ENCODE assay signal across 1 cellular context in the genomic region with DNA sequence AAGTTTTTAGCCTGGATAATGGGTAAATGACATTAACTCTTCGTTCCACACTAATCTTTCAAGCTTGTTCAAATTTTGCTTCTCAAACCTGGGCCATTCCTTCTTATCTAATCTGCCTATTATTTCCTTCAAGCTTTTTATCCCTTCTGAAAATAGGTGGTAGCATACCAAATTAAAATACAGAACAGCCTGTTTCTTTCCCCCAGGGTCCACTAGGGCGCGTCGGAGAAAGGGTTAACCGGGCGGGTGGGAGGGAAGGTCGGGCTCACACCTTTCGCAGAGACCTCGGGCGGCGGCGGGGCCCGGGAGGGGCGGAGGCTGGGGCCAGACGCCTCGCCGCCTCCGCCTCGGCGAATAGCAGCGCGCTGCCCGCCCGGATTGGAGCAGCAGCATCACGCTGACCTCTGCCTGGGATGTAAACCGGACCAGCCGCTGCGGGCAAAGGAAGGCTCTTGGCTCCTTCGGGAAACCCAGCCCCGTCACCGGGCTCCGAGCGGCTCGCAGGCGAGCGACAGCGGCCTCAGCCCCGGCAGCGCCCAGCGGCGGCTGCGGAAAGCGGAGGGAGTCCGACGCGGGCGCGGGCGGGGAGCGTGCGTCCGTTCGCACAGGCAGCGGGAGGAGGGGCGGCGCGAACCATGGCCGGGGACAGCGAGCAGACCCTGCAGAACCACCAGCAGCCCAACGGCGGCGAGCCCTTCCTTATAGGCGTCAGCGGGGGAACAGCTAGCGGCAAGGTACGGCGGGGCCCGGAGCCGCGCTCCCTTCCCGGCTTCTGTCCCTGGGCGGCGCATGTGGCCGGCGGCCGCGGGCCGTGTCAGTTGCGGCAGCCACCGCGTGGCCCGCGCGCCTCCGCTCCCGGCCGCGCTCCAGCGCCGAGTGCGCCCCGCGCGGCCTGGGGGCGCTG.
A peak's percentile ranks its signal among the peaks of the same experiment; 100 is the strongest.
TF ChIP-seq lines count a peak whose summit lies in the region.

Gene UCK2 (plus strand): TSS at position 416 of the 904 bp plus-strand sequence. CDS start 220 bp downstream, at position 636.

TF ChIP-seq in K562, 482 proteins besides CTCF, POLR2A, EP300 and RAD21 (continued from another document and continues in another):
- TF ChIP-seq, protein P1, sequence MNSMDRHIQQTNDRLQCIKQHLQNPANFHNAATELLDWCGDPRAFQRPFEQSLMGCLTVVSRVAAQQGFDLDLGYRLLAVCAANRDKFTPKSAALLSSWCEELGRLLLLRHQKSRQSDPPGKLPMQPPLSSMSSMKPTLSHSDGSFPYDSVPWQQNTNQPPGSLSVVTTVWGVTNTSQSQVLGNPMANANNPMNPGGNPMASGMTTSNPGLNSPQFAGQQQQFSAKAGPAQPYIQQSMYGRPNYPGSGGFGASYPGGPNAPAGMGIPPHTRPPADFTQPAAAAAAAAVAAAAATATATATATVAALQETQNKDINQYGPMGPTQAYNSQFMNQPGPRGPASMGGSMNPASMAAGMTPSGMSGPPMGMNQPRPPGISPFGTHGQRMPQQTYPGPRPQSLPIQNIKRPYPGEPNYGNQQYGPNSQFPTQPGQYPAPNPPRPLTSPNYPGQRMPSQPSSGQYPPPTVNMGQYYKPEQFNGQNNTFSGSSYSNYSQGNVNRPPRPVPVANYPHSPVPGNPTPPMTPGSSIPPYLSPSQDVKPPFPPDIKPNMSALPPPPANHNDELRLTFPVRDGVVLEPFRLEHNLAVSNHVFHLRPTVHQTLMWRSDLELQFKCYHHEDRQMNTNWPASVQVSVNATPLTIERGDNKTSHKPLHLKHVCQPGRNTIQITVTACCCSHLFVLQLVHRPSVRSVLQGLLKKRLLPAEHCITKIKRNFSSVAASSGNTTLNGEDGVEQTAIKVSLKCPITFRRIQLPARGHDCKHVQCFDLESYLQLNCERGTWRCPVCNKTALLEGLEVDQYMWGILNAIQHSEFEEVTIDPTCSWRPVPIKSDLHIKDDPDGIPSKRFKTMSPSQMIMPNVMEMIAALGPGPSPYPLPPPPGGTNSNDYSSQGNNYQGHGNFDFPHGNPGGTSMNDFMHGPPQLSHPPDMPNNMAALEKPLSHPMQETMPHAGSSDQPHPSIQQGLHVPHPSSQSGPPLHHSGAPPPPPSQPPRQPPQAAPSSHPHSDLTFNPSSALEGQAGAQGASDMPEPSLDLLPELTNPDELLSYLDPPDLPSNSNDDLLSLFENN (IDR thresholded peaks at IDR 0.05; ENCODE audit: low read depth in 2 of 2, low read length in 2 of 2): no peak
- TF ChIP-seq ZNF586 (CRISPR knock-in tag; conservative IDR thresholded peaks at IDR 0.05) (no peak), ZNF76 (CRISPR knock-in tag; IDR thresholded peaks at IDR 0.05; ENCODE audit: borderline replicate concordance) (0 out of 2 replicates have a peak, but pooled peaks have one; percentile 16), PHB (CRISPR knock-in tag; IDR thresholded peaks at IDR 0.05) (no peak), ZNF695 (CRISPR knock-in tag; IDR thresholded peaks at IDR 0.05) (no peak), ETS2 (tag; IDR thresholded peaks at IDR 0.05; ENCODE audit: borderline replicate concordance, poor library complexity, severe bottlenecking) (no peak), THRAP3 (IDR thresholded peaks at IDR 0.05; ENCODE audit: borderline replicate concordance) (no peak), ZNF408 (CRISPR knock-in tag; IDR thresholded peaks at IDR 0.05; ENCODE audit: low read depth) (no peak), ZBTB17 (CRISPR knock-in tag; IDR thresholded peaks at IDR 0.05) (peak; percentile 69; the same call in 1 of the 2 replicates), SMARCA5 (IDR thresholded peaks at IDR 0.05) (no peak), BRCA1 (IDR thresholded peaks at IDR 0.05) (no peak), BRCA1 (CRISPR knock-in tag; IDR thresholded peaks at IDR 0.05) (no peak), RBM25 (IDR thresholded peaks at IDR 0.05; ENCODE audit: low read depth, low read length, severe bottlenecking) (peak; percentile 14), CCAR2 (IDR thresholded peaks at IDR 0.05; ENCODE audit: low read depth, low read length) (no peak), ZNF699 (CRISPR knock-in tag; IDR thresholded peaks at IDR 0.05; ENCODE audit: insufficient replicate concordance) (no peak), NELFE (IDR thresholded peaks at IDR 0.05; ENCODE audit: insufficient read depth, insufficient read length) (no peak), HDAC3 (IDR thresholded peaks at IDR 0.05; ENCODE audit: borderline replicate concordance, partially characterized antibody) (no peak), KHSRP (IDR thresholded peaks at IDR 0.05) (no peak), ZNF766 (CRISPR knock-in tag; conservative IDR thresholded peaks at IDR 0.05) (no peak), ZNF583 (CRISPR knock-in tag; IDR thresholded peaks at IDR 0.05) (no peak), MTA1 (IDR thresholded peaks at IDR 0.05; ENCODE audit: borderline replicate concordance) (no peak), HCFC1 (IDR thresholded peaks at IDR 0.05; ENCODE audit: low read depth, low read length) (no peak; the same call in none of the 2 replicates), NR0B1 (IDR thresholded peaks at IDR 0.05; ENCODE audit: partially characterized antibody) (no peak), MAX (CRISPR knock-in tag; IDR thresholded peaks at IDR 0.05) (peak; percentile 84), GTF2A2 (tag; IDR thresholded peaks at IDR 0.05) (no peak), CHCHD3 (CRISPR knock-in tag; IDR thresholded peaks at IDR 0.05) (no peak), PURB (CRISPR knock-in tag; IDR thresholded peaks at IDR 0.05; ENCODE audit: low read depth) (no peak), BRF1 (IDR thresholded peaks at IDR 0.05; ENCODE audit: borderline replicate concordance, extremely low read depth, insufficient read length) (no peak), DPF2 (IDR thresholded peaks at IDR 0.05) (no peak), ZNF316 (IDR thresholded peaks at IDR 0.05) (no peak), NFXL1 (CRISPR knock-in tag; IDR thresholded peaks at IDR 0.05) (no peak), IRF2 (CRISPR knock-in tag; IDR thresholded peaks at IDR 0.05) (no peak), NUFIP1 (IDR thresholded peaks at IDR 0.05; ENCODE audit: partially characterized antibody) (no peak), TAF7 (tag; IDR thresholded peaks at IDR 0.05) (no peak), KDM2B (CRISPR knock-in tag; IDR thresholded peaks at IDR 0.05) (0 out of 2 replicates have a peak, but pooled peaks have one; percentile 39), ZNF174 (CRISPR knock-in tag; IDR thresholded peaks at IDR 0.05) (no peak), GABPB2 (CRISPR knock-in tag; conservative IDR thresholded peaks at IDR 0.05) (no peak), NRF1 (conservative IDR thresholded peaks at IDR 0.05 in 1 of 2, IDR thresholded peaks at IDR 0.05 in 1 of 2) (peak; percentile 65 to 72), KAT7 (CRISPR knock-in tag; IDR thresholded peaks at IDR 0.05; ENCODE audit: borderline replicate concordance) (peak; percentile 46; the same call in 1 of the 2 replicates), SMAD3 (CRISPR knock-in tag; conservative IDR thresholded peaks at IDR 0.05) (0 out of 2 replicates have a peak, but pooled peaks have one; percentile 2), PATZ1 (CRISPR knock-in tag; IDR thresholded peaks at IDR 0.05; ENCODE audit: borderline replicate concordance) (no peak), BDP1 (IDR thresholded peaks at IDR 0.05; ENCODE audit: insufficient read depth, insufficient read length) (no peak), MTF1 (CRISPR knock-in tag; IDR thresholded peaks at IDR 0.05; ENCODE audit: borderline replicate concordance) (no peak), STAT5B (CRISPR knock-in tag; IDR thresholded peaks at IDR 0.05) (no peak)
- TF ChIP-seq, protein P2, sequence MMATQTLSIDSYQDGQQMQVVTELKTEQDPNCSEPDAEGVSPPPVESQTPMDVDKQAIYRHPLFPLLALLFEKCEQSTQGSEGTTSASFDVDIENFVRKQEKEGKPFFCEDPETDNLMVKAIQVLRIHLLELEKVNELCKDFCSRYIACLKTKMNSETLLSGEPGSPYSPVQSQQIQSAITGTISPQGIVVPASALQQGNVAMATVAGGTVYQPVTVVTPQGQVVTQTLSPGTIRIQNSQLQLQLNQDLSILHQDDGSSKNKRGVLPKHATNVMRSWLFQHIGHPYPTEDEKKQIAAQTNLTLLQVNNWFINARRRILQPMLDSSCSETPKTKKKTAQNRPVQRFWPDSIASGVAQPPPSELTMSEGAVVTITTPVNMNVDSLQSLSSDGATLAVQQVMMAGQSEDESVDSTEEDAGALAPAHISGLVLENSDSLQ (IDR thresholded peaks at IDR 0.05): no peak
- TF ChIP-seq, protein P3, sequence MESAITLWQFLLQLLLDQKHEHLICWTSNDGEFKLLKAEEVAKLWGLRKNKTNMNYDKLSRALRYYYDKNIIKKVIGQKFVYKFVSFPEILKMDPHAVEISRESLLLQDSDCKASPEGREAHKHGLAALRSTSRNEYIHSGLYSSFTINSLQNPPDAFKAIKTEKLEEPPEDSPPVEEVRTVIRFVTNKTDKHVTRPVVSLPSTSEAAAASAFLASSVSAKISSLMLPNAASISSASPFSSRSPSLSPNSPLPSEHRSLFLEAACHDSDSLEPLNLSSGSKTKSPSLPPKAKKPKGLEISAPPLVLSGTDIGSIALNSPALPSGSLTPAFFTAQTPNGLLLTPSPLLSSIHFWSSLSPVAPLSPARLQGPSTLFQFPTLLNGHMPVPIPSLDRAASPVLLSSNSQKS (CRISPR knock-in tag; IDR thresholded peaks at IDR 0.05): no peak
- TF ChIP-seq, protein P4, sequence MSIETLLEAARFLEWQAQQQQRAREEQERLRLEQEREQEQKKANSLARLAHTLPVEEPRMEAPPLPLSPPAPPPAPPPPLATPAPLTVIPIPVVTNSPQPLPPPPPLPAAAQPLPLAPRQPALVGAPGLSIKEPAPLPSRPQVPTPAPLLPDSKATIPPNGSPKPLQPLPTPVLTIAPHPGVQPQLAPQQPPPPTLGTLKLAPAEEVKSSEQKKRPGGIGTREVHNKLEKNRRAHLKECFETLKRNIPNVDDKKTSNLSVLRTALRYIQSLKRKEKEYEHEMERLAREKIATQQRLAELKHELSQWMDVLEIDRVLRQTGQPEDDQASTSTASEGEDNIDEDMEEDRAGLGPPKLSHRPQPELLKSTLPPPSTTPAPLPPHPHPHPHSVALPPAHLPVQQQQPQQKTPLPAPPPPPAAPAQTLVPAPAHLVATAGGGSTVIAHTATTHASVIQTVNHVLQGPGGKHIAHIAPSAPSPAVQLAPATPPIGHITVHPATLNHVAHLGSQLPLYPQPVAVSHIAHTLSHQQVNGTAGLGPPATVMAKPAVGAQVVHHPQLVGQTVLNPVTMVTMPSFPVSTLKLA (conservative IDR thresholded peaks at IDR 0.05): peak; percentile 67 to 84; a peak in 3 of 4 replicates
- TF ChIP-seq, protein P5, sequence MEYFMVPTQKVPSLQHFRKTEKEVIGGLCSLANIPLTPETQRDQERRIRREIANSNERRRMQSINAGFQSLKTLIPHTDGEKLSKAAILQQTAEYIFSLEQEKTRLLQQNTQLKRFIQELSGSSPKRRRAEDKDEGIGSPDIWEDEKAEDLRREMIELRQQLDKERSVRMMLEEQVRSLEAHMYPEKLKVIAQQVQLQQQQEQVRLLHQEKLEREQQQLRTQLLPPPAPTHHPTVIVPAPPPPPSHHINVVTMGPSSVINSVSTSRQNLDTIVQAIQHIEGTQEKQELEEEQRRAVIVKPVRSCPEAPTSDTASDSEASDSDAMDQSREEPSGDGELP (CRISPR knock-in tag; IDR thresholded peaks at IDR 0.05; ENCODE audit: borderline replicate concordance): no peak; the same call in none of the 2 replicates
- TF ChIP-seq, protein P6, sequence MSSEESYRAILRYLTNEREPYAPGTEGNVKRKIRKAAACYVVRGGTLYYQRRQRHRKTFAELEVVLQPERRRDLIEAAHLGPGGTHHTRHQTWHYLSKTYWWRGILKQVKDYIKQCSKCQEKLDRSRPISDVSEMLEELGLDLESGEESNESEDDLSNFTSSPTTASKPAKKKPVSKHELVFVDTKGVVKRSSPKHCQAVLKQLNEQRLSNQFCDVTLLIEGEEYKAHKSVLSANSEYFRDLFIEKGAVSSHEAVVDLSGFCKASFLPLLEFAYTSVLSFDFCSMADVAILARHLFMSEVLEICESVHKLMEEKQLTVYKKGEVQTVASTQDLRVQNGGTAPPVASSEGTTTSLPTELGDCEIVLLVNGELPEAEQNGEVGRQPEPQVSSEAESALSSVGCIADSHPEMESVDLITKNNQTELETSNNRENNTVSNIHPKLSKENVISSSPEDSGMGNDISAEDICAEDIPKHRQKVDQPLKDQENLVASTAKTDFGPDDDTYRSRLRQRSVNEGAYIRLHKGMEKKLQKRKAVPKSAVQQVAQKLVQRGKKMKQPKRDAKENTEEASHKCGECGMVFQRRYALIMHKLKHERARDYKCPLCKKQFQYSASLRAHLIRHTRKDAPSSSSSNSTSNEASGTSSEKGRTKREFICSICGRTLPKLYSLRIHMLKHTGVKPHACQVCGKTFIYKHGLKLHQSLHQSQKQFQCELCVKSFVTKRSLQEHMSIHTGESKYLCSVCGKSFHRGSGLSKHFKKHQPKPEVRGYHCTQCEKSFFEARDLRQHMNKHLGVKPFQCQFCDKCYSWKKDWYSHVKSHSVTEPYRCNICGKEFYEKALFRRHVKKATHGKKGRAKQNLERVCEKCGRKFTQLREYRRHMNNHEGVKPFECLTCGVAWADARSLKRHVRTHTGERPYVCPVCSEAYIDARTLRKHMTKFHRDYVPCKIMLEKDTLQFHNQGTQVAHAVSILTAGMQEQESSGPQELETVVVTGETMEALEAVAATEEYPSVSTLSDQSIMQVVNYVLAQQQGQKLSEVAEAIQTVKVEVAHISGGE (CRISPR knock-in tag; IDR thresholded peaks at IDR 0.05): peak in 1 of 3 experiments; percentile 66; a peak in 2 of 6 replicates
